ENCODE assay signal across 8 cellular contexts in the genomic region with DNA sequence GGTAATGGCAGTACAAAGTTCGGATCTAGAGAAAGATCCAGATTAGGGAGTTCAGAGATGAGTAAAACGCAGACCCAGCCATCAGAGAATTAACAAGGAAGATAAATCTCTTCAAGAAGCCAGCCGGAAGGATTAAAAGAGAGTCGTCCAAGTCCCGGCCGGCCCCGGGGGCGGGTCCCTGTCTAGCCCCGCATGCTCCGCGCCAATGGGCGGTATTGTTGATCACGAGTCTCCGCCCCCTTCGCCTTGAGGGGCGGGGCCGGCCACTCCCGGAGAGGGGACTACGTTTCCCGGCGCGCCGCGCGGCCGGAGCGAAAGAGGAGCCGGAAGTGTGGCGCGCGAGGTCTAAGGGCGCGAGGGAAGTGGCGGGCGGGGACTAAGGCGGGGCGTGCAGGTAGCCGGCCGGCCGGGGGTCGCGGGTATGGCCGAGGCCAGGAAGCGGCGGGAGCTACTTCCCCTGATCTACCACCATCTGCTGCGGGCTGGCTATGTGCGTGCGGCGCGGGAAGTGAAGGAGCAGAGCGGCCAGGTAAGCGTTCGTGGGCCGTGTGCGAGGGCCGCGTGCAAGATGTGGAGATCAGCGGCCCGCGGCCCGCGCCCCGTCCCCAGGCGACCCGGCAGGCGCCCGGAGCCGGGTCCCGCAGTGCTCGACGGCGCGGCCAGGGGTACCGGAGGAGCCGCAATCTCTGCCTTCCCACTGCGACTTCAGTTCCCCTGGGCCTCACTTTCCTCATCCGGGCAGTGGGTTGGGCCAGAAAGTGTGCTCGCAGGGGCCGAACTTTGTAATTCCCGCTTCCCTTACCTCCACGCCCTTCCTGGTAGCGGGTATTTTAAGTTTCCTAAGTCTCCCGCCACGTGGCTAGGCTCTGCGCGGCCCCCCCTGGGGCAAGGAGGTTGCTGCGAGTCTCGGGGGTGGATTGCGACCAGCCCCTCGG. TPM values are rescaled to one million over a fixed set of nuclear protein-coding genes. Genes with fewer than 3 reads are reported as not detected.
DNase-seq lines count a peak whose midpoint lies in the region; ATAC-seq, FAIRE-seq and TF ChIP-seq lines count a peak whose summit lies in the region.

TCOF1 (plus strand) TSS at position 372 of the 935 bp plus-strand sequence; CDS start at position 422, 50 bp downstream.

- POLR2A ChIA-PET in T-cell (lab: Charles Lee), result interaction anchor here in 1 of 2 donors (0.6 to 0.8 kb wide), 2 partner anchors 54 to 121 kb away, joined by 3 read pairs; no protein-coding TSS in a partner anchor

- intact Hi-C loops in cardiac septum (cut with DNase I) (loop anchor here (5.0 to 10.0 kb wide), 3 partner anchors 95 to 223 kb away; no protein-coding TSS in a partner anchor), posterior cingulate gyrus (cut with DNase I) (loop anchor here (5.0 kb wide), 1 partner anchor 80 kb away; no protein-coding TSS in a partner anchor)

- no peaks in the 10 kb centered on the region for H3K9me3 ChIP-seq in upper lobe of left lung

- H3K4me1 ChIP-seq in upper lobe of left lung, result peaks cover 8 to 21% (median 10%) of the 10 kb centered on the region in 4 donors

- TF ChIP-seq CTCF in upper lobe of left lung (IDR thresholded peaks at IDR 0.05), result no peak

- H3K4me3 Mint-ChIP-seq in T-cell, result peak within 1 kb of the TSS; percentile 85 to 88 (median 86)

- FAIRE-seq in GM12891 (lab: Jason Lieb, UNC), result peak; percentile 92

- H3K27ac Mint-ChIP-seq in T-cell, result peak within 1 kb of the TSS; percentile 88 to 96

- peaks cover 42 to 49% (median 48%) of the 10 kb centered on the region in 3 donors for H3K4me1 Mint-ChIP-seq in T-cell

- peak in 1 of 4 donors; percentile 6 for TF ChIP-seq EP300 in upper lobe of left lung (IDR thresholded peaks at IDR 0.05)

- ATAC-seq in HG02840 (IDR thresholded peaks at IDR 0.05; ENCODE audit: low FRiP score, unreplicated experiment), result peak; percentile 87
- peak; percentile 97 to 99 (median 98) for ATAC-seq in T-cell (replicated peaks in 1 of 4)
- peak; percentile 98 to 99 for ATAC-seq in upper lobe of left lung (ENCODE audit: low FRiP score in 2 of 2)

- peak; percentile 87 for DNase-seq in GM12891 (ENCODE audit: insufficient read length, low spot score)
- peak; percentile 83 for DNase-seq in NCI-H1436 treated with DMSO at 0.1 percent for 48 hours (lab: John Stamatoyannopoulos, UW)
- DNase-seq in T-cell, result peak; percentile 91 to 98 (median 95)
- DNase-seq in cardiac septum (ENCODE audit: low spot score), result peak; percentile 98
- peak; percentile 94 to 100 (median 98) for DNase-seq in posterior cingulate gyrus
- DNase-seq in upper lobe of left lung, result peak; percentile 98 to 100

- peaks cover 22% of the 10 kb centered on the region for H3K36me3 Mint-ChIP-seq in T-cell

- 0 to 1% (median 0%) methylated on average over 80 to 90 of the region's 90 CpGs for WGBS in adipose tissue, 3 donors
- WGBS in upper lobe of left lung, 2 donors, result 0 to 1% methylated on average over 13 to 41 of the region's 90 CpGs

- no peaks in the 10 kb centered on the region for H3K9me3 Mint-ChIP-seq in T-cell

- TF ChIP-seq POLR2A in GM12891 (IDR thresholded peaks at IDR 0.05; ENCODE audit: low read depth, low read length) (no peak; the same call in 1 of the 2 replicates), upper lobe of left lung (IDR thresholded peaks at IDR 0.05) (peak in 1 of 4 donors; percentile 59)

- H3K27me3 Mint-ChIP-seq in T-cell, result no peaks in the 10 kb centered on the region

- peaks cover 5 to 19% (median 15%) of the 10 kb centered on the region in 4 donors for H3K36me3 ChIP-seq in upper lobe of left lung

- H3K27me3 ChIP-seq in upper lobe of left lung, result no peaks in the 10 kb centered on the region

- no peak within 1 kb of the TSS for H3K27ac ChIP-seq in adipose tissue (ENCODE audit: low read depth, low read length)
- peak within 1 kb of the TSS; percentile 25 to 72 (median 46) for H3K27ac ChIP-seq in upper lobe of left lung

- CTCF ChIA-PET in T-cell (lab: Charles Lee), result no interaction called here

- peak within 1 kb of the TSS; percentile 65 to 88 (median 82) for H3K4me3 ChIP-seq in upper lobe of left lung

TF ChIP-seq in GM12891, 5 proteins besides CTCF, POLR2A, EP300 and RAD21:
- TF ChIP-seq POLR2AphosphoS5 (IDR thresholded peaks at IDR 0.05; ENCODE audit: low read depth, low read length) (peak; percentile 28; the same call in 1 of the 2 replicates), PAX5 (IDR thresholded peaks at IDR 0.05; ENCODE audit: insufficient read depth, low read length, severe bottlenecking) (no peak), SPI1 (IDR thresholded peaks at IDR 0.05; ENCODE audit: low read depth, low read length) (peak; percentile 42; the same call in 1 of the 2 replicates), POU2F2 (IDR thresholded peaks at IDR 0.05; ENCODE audit: low read depth, low read length) (no peak)

RNA-seq across cellular contexts. Expression of gene TCOF1, which starts in this region (rescaled TPM):
- polyA plus RNA-seq in GM12891 (2012; ENCODE audit: low read depth, missing spikeins), result 22.5 TPM
- total RNA-seq in T-cell (10 to 100 TPM; 50.4 to 67.8 (median 58.4) TPM), cardiac septum (15.5 TPM), upper lobe of left lung (10 to 100 TPM; 21.7 to 71.2 (median 30.4) TPM)
- polyA plus RNA-seq in adipose tissue, result 10 to 100 TPM in 2 of 3 donors, 1 to 10 TPM in 1; 8.9 to 14.2 (median 13.6) TPM
